Comparison of ENCODE assay signal across 1 cellular context in genomic region chr20:46010491-46011405, GRCh38.
TF ChIP-seq lines count a peak whose summit lies in the region.

No MANE protein-coding gene starts in this region.

TF ChIP-seq in GM12878, 131 proteins besides CTCF, POLR2A, EP300 and RAD21:
- 0 out of 2 replicates have a peak, but pooled peaks have one; percentile 29 for TF ChIP-seq IKZF1 (conservative IDR thresholded peaks at IDR 0.05)
- TF ChIP-seq, protein P1, sequence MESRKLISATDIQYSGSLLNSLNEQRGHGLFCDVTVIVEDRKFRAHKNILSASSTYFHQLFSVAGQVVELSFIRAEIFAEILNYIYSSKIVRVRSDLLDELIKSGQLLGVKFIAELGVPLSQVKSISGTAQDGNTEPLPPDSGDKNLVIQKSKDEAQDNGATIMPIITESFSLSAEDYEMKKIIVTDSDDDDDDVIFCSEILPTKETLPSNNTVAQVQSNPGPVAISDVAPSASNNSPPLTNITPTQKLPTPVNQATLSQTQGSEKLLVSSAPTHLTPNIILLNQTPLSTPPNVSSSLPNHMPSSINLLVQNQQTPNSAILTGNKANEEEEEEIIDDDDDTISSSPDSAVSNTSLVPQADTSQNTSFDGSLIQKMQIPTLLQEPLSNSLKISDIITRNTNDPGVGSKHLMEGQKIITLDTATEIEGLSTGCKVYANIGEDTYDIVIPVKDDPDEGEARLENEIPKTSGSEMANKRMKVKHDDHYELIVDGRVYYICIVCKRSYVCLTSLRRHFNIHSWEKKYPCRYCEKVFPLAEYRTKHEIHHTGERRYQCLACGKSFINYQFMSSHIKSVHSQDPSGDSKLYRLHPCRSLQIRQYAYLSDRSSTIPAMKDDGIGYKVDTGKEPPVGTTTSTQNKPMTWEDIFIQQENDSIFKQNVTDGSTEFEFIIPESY (IDR thresholded peaks at IDR 0.05), result no peak
- peak in 1 of 2 experiments; percentile 34; a peak in 1 of 4 replicates for TF ChIP-seq BHLHE40 (IDR thresholded peaks at IDR 0.05; ENCODE audit: borderline replicate concordance in 1 of 2, low read depth in 2 of 2, low read length in 1 of 2)
- TF ChIP-seq IKZF2 (IDR thresholded peaks at IDR 0.05), result peak in 1 of 2 experiments; percentile 12; a peak in 1 of 4 replicates
